8 cellular contexts compared by ENCODE assay signal in genomic region chr15:32683906-32684584, GRCh38. TPM values are rescaled to one million over a fixed set of nuclear protein-coding genes. Genes with fewer than 3 reads are reported as not detected.
DNase-seq lines count a peak whose midpoint lies in the region; ATAC-seq and TF ChIP-seq lines count a peak whose summit lies in the region.

No MANE protein-coding gene starts in this region.

- no peaks in the 10 kb centered on the region for H3K4me1 Mint-ChIP-seq in Caco-2 (ENCODE audit: low read depth, unreplicated experiment)

- DNase-seq in AG08396 (ENCODE audit: low spot score) (peak; percentile 74), HK-2 (ENCODE audit: unreplicated experiment) (peak; percentile 53), UCSD-AML1 (lab: John Stamatoyannopoulos, UW; ENCODE audit: unreplicated experiment) (peak; percentile 25), hepatic stellate cell (ENCODE audit: low spot score) (peak; percentile 72), Caco-2 (no peak), NCI-H748 (lab: John Stamatoyannopoulos, UW; ENCODE audit: unreplicated experiment) (no peak), NCI-H69 (lab: John Stamatoyannopoulos, UW) (no peak)

- no peak for ATAC-seq in GM19395 (IDR thresholded peaks at IDR 0.05; ENCODE audit: unreplicated experiment)

- H3K9me3 ChIP-seq in Caco-2: no peaks in the 10 kb centered on the region

- H3K4me3 ChIP-seq in Caco-2 (ENCODE audit: low read depth, low read length): no peak overlapping the region

- H3K4me1 ChIP-seq in Caco-2: no peaks in the 10 kb centered on the region

- H3K36me3 Mint-ChIP-seq in Caco-2 (ENCODE audit: insufficient read depth, unreplicated experiment): peaks cover 3% of the 10 kb centered on the region

- H3K27me3 ChIP-seq in Caco-2 (replicated peaks; ENCODE audit: control insufficient read depth, insufficient read depth, low read length): no peaks in the 10 kb centered on the region

- TF ChIP-seq CTCF in Caco-2 (IDR thresholded peaks at IDR 0.05; ENCODE audit: insufficient read depth in 1 of 2, low read depth in 1 of 2, low read length in 1 of 2, severe bottlenecking in 1 of 2, unreplicated experiment in 1 of 2): no peak

- BruUV-seq in Caco-2 (replicated peaks; lab: Mats Ljungman, UMichigan): no TSS peak

- intact Hi-C loops in Caco-2 (cut with micrococcal nuclease; ENCODE audit: unreplicated experiment): no loop called here

- no peak overlapping the region for H3K27ac Mint-ChIP-seq in Caco-2 (ENCODE audit: unreplicated experiment)

- CTCF ChIA-PET in Caco-2 (lab: Charles Lee): no interaction called here

- no peak overlapping the region for H3K4me3 Mint-ChIP-seq in Caco-2 (ENCODE audit: unreplicated experiment)

- no peaks in the 10 kb centered on the region for H3K9me3 Mint-ChIP-seq in Caco-2 (ENCODE audit: unreplicated experiment)

- H3K36me3 ChIP-seq in Caco-2 (ENCODE audit: control insufficient read depth, insufficient read depth, low read length): no peaks in the 10 kb centered on the region

- no peaks in the 10 kb centered on the region for H3K27me3 Mint-ChIP-seq in Caco-2 (ENCODE audit: insufficient read depth, unreplicated experiment)

- POLR2A ChIA-PET in Caco-2 (lab: Charles Lee): no interaction called here

RNA-seq across cellular contexts. Expression of gene GREM1, which starts 33.8 kb away (rescaled TPM):
- total RNA-seq in Caco-2 (2022): 0.54 and 0.93 TPM in 2 replicates

RNA-seq across cellular contexts. Expression of gene SCG5, which starts 42.5 kb away (rescaled TPM):
- total RNA-seq in Caco-2 (2022): 0.84 and 1.5 TPM in 2 replicates

Comparison
In these comparisons a context has a peak if more than half of its experiments do, and no peak if none do; other contexts are left out.
1. DNase-seq: peak in AG08396 (single experiment), HK-2 (single experiment), UCSD-AML1 (single experiment) and hepatic stellate cell (single experiment); none in Caco-2 (0 of 2), NCI-H748 (single experiment) and NCI-H69 (single experiment).